In genomic region chr3:136631424-136631823, GRCh38 we compare ENCODE assay signal across 19 cellular contexts.
"Had no signal": no experiment of that assay in that cellular context is flagged by ENCODE, and none has a peak within 500 bp of the region (broad histone marks: within the 10 kb centered on the region; RNA-seq: fewer than 3 reads in every experiment).

No MANE protein-coding gene starts in this region.

- FAIRE-seq: kidney had no signal

- H3K9me3 Mint-ChIP-seq: natural killer cell had no signal

- H3K27ac ChIP-seq: lower lobe of right lung, spleen, testis, vagina had no signal

- H3K4me3 Mint-ChIP-seq: activated naive CD4-positive, alpha-beta T cell treated with anti-CD3 and anti-CD28 coated beads for 36 hours; brain; natural killer cell; type B pancreatic cell had no signal

- H3K27me3 ChIP-seq: spleen, testis, vagina had no signal

- H3K4me3 ChIP-seq: lower lobe of right lung, spleen, testis, vagina had no signal

- H3K4me1 ChIP-seq: testis had no signal

- H3K27me3 Mint-ChIP-seq: brain, type B pancreatic cell had no signal

- DNase-seq: activated CD4-positive, alpha-beta T cell treated with anti-CD3 and anti-CD28 coated beads for 4 hours; activated CD4-positive, alpha-beta T cell treated with anti-CD3 and anti-CD28 coated beads, Interleukin-2, amount 50 U/mL, for 48 hours; activated CD4-positive, CD25-positive, alpha-beta regulatory T cell; activated naive CD4-positive, alpha-beta T cell treated with anti-CD3 and anti-CD28 coated beads for 36 hours; activated T-cell treated with anti-CD3 and anti-CD28 coated beads, Interleukin-2, amount 50 U/mL, for 48 hours; anterior cingulate cortex; effector CD4-positive, alpha-beta T cell; foreskin melanocyte; kidney; lower lobe of right lung; natural killer cell; spleen; stimulated activated CD4-positive, alpha-beta T cell treated with anti-CD3 and anti-CD28 coated beads, Interleukin-4, amount 100 ng/mL, for 1 hour; stimulated activated naive CD4-positive, alpha-beta T cell; T-helper 9 cell; testis had no signal

- H3K27ac Mint-ChIP-seq: activated naive CD4-positive, alpha-beta T cell treated with anti-CD3 and anti-CD28 coated beads for 36 hours; brain; type B pancreatic cell had no signal

- ATAC-seq: lower lobe of right lung, natural killer cell had no signal

- H3K36me3 ChIP-seq: vagina had no signal

- H3K9me3 ChIP-seq: lower lobe of right lung, testis, vagina had no signal
